ENCODE assay signal across 29 cellular contexts in genomic region chr17:72416905-72417304, GRCh38.
DNase-seq lines count a peak whose midpoint lies in the region; ATAC-seq, FAIRE-seq and TF ChIP-seq lines count a peak whose summit lies in the region.
"Had no signal": no experiment of that assay in that cellular context is flagged by ENCODE, and none has a peak within 500 bp of the region (broad histone marks: within the 10 kb centered on the region; RNA-seq: fewer than 3 reads in every experiment).

No MANE protein-coding gene starts in this region.

- peaks cover 22% of the 10 kb centered on the region for H3K9me3 ChIP-seq in HepG2 (ENCODE audit: low read length)
- no peaks in the 10 kb centered on the region for H3K9me3 ChIP-seq in right lobe of liver
- H3K9me3 ChIP-seq in RWPE2 (ENCODE audit: severe bottlenecking), result peaks cover 15% of the 10 kb centered on the region
- H3K9me3 ChIP-seq: body of pancreas had no signal

- no peak overlapping the region for H3K9ac ChIP-seq in HepG2 (ENCODE audit: insufficient read depth, low read depth, low read length)
- H3K9ac ChIP-seq: parathyroid adenoma had no signal

- TF ChIP-seq RAD21 in HepG2 (CRISPR knock-in tag; IDR thresholded peaks at IDR 0.05), result no peak

- H3K9me3 Mint-ChIP-seq in activated T-cell treated with anti-CD3 and anti-CD28 coated beads, Interleukin-2, amount 50 U/mL, for 72 hours, result peaks cover 10 to 12% of the 10 kb centered on the region in 2 donors

- no peak overlapping the region for H2AFZ ChIP-seq in HepG2 (ENCODE audit: low read length)
- H2AFZ ChIP-seq: parathyroid adenoma had no signal

- no peak for ATAC-seq in HepG2
- no peak for ATAC-seq in right lobe of liver
- no peak for ATAC-seq in RWPE2 (ENCODE audit: low read depth)
- ATAC-seq in activated T-cell treated with anti-CD3 and anti-CD28 coated beads, Interleukin-2, amount 50 U/mL, for 72 hours (replicated peaks in 1 of 2), result no peak
- ATAC-seq: body of pancreas; CD8-positive, alpha-beta T cell had no signal

- H3K4me1 ChIP-seq in HepG2 (ENCODE audit: insufficient read depth, low read length) (peaks cover 89% of the 10 kb centered on the region), right lobe of liver (no peaks in the 10 kb centered on the region), RWPE2 (ENCODE audit: insufficient read depth, poor library complexity, severe bottlenecking) (peaks cover 48% of the 10 kb centered on the region)
- H3K4me1 ChIP-seq: parathyroid adenoma, uterus had no signal

- intact Hi-C loops in HepG2 (cut with micrococcal nuclease; ENCODE audit: unreplicated experiment), result no loop called here
- intact Hi-C loops in right lobe of liver (cut with DNase I), result no loop called here
- intact Hi-C loops in cardiac septum (cut with DNase I), result no loop called here

- H3K4me3 ChIP-seq in HepG2 (replicated peaks in 1 of 3; ENCODE audit: insufficient read depth in 1 of 3, low read depth in 2 of 3, low read length in 3 of 3), result no peak overlapping the region
- no peak overlapping the region for H3K4me3 ChIP-seq in right lobe of liver
- no peak overlapping the region for H3K4me3 ChIP-seq in RWPE2 (ENCODE audit: severe bottlenecking)
- H3K4me3 ChIP-seq in epithelial cell of esophagus (ENCODE audit: low read length), result no peak overlapping the region
- H3K4me3 ChIP-seq: body of pancreas, MG63, uterus had no signal

- peaks cover 9 to 37% of the 10 kb centered on the region in 2 experiments for H3K36me3 ChIP-seq in HepG2 (replicated peaks in 1 of 2; ENCODE audit: control insufficient read depth in 1 of 2, insufficient read depth in 2 of 2, low read length in 2 of 2)
- no peaks in the 10 kb centered on the region for H3K36me3 ChIP-seq in right lobe of liver
- peaks cover 47% of the 10 kb centered on the region for H3K36me3 ChIP-seq in RWPE2 (ENCODE audit: low read depth)
- H3K36me3 ChIP-seq: uterus had no signal

- TF ChIP-seq EP300 in HepG2 (IDR thresholded peaks at IDR 0.05; ENCODE audit: low read depth in 2 of 2, low read length in 2 of 2), result no peak
- TF ChIP-seq EP300 in HepG2 (CRISPR knock-in tag; IDR thresholded peaks at IDR 0.05; ENCODE audit: borderline replicate concordance), result no peak

- no peaks in the 10 kb centered on the region for H3K27me3 ChIP-seq in HepG2 (ENCODE audit: control insufficient read depth in 1 of 2, insufficient read depth in 2 of 2, low read length in 2 of 2)
- no peaks in the 10 kb centered on the region for H3K27me3 ChIP-seq in right lobe of liver
- no peaks in the 10 kb centered on the region for H3K27me3 ChIP-seq in RWPE2 (ENCODE audit: insufficient read depth, poor library complexity, severe bottlenecking)
- H3K27me3 ChIP-seq: body of pancreas, MG63, uterus had no signal

- CTCF ChIA-PET in HepG2 (lab: Yijun Ruan, JAX; ENCODE audit: low intra/inter-chr PET ratio, low total read pairs), result no interaction called here

- no peak overlapping the region for H3K4me2 ChIP-seq in HepG2 (ENCODE audit: low read depth, low read length)

- TF ChIP-seq POLR2A in HepG2 (IDR thresholded peaks at IDR 0.05; ENCODE audit: insufficient read depth in 1 of 2, low read depth in 2 of 2, low read length in 2 of 2), result no peak
- no peak for TF ChIP-seq POLR2A in right lobe of liver (IDR thresholded peaks at IDR 0.05)

- H3K36me3 Mint-ChIP-seq in activated T-cell treated with anti-CD3 and anti-CD28 coated beads, Interleukin-2, amount 50 U/mL, for 72 hours (ENCODE audit: insufficient read depth in 2 of 2), result peaks cover 7 to 9% of the 10 kb centered on the region in 2 donors
- H3K36me3 Mint-ChIP-seq: CD8-positive, alpha-beta T cell had no signal

- no TSS peak for BruUV-seq in HepG2 (replicated peaks; lab: Mats Ljungman, UMichigan)

- H3K79me2 ChIP-seq in HepG2 (ENCODE audit: insufficient read depth, low read length), result peaks cover 57% of the 10 kb centered on the region
- H3K79me2 ChIP-seq: parathyroid adenoma had no signal

- no peak for DNase-seq in HepG2 (ENCODE audit: low spot score)
- no peak for DNase-seq in right lobe of liver
- no peak for DNase-seq in RWPE2 (ENCODE audit: low spot score)
- DNase-seq in epithelial cell of esophagus (ENCODE audit: low read depth), result peak; percentile 35
- no peak for DNase-seq in activated T-cell treated with anti-CD3 and anti-CD28 coated beads, Interleukin-2, amount 50 U/mL, for 72 hours
- DNase-seq in NCI-H69 (lab: John Stamatoyannopoulos, UW), result no peak
- no peak for DNase-seq in cerebellar nuclear complex (lab: John Stamatoyannopoulos, UW)
- DNase-seq in cardiac septum (ENCODE audit: low spot score), result no peak
- DNase-seq: activated CD4-positive, alpha-beta T cell treated with anti-CD3 and anti-CD28 coated beads, Interleukin-2, amount 50 U/mL, for 4 hours; activated naive CD4-positive, alpha-beta T cell treated with Interleukin-2 at 50 U/mL for 16 hours; body of pancreas; CD8-positive, alpha-beta T cell; DMS153; GOT3; HFFc6; immature natural killer cell; KG1; NCI-H1930; nephron progenitor cell; stimulated activated CD4-positive, alpha-beta T cell treated with anti-CD3 and anti-CD28 coated beads, Interleukin-1b, Interleukin-23, amount 100 ng/mL, for 48 hours; T-helper 1 cell; uterus had no signal

- H3K4me1 Mint-ChIP-seq in activated T-cell treated with anti-CD3 and anti-CD28 coated beads, Interleukin-2, amount 50 U/mL, for 72 hours (ENCODE audit: low read depth), result peaks cover 16% of the 10 kb centered on the region
- H3K4me1 Mint-ChIP-seq: immature natural killer cell had no signal

- POLR2A ChIA-PET in HepG2 (lab: Yijun Ruan, JAX), result interaction anchor here (0.8 to 7.5 kb wide), 4 partner anchors 15 to 296 kb away, joined by 3 to 169 read pairs (median 10); partner anchors contain the start of gene SOX9

- H3K27me3 Mint-ChIP-seq in activated T-cell treated with anti-CD3 and anti-CD28 coated beads, Interleukin-2, amount 50 U/mL, for 72 hours (ENCODE audit: low read depth), result peaks cover 13% of the 10 kb centered on the region

- H3K4me3 Mint-ChIP-seq in activated T-cell treated with anti-CD3 and anti-CD28 coated beads, Interleukin-2, amount 50 U/mL, for 72 hours, result no peak overlapping the region
- H3K4me3 Mint-ChIP-seq: CD8-positive, alpha-beta T cell; HFFc6; immature natural killer cell; memory B cell; nephron progenitor cell; stimulated activated naive CD8-positive, alpha-beta T cell treated with anti-CD3 and anti-CD28 coated beads, Interleukin-15, Interleukin-2, amounts not matched to agents 100 ng/mL and 50 ng/mL, for 24 hours had no signal

- H3K27ac ChIP-seq in HepG2 (ENCODE audit: extremely low read length, insufficient read depth, low read length), result peak overlapping the region; percentile 28
- H3K27ac ChIP-seq in right lobe of liver, result no peak overlapping the region
- H3K27ac ChIP-seq in RWPE2 (ENCODE audit: poor library complexity, severe bottlenecking), result peak overlapping the region; percentile 93
- H3K27ac ChIP-seq: body of pancreas, parathyroid adenoma, uterus had no signal

- no peak for FAIRE-seq in HepG2 (lab: Jason Lieb, UNC)
- FAIRE-seq: A204.1, GM18507, RCC 7860 had no signal

- H4K20me1 ChIP-seq in HepG2 (ENCODE audit: insufficient read depth, low read length), result no peaks in the 10 kb centered on the region

- TF ChIP-seq CTCF in HepG2 (CRISPR knock-in tag; IDR thresholded peaks at IDR 0.05), result no peak
- no peak for TF ChIP-seq CTCF in right lobe of liver (IDR thresholded peaks at IDR 0.05)
- no peak for TF ChIP-seq CTCF in RWPE2 (IDR thresholded peaks at IDR 0.05; ENCODE audit: poor library complexity, severe bottlenecking)
- TF ChIP-seq CTCF in epithelial cell of esophagus (IDR thresholded peaks at IDR 0.05; ENCODE audit: insufficient read depth, low read depth, low read length, missing control alignments), result no peak

- in situ Hi-C loops in HepG2 (cut with HindIII; ENCODE audit: extremely low pct_ligation_motif_present, low pct_unique_long_range_greater_than_20kb), result no loop called here

- H3K27ac Mint-ChIP-seq in activated T-cell treated with anti-CD3 and anti-CD28 coated beads, Interleukin-2, amount 50 U/mL, for 72 hours, result no peak overlapping the region
- H3K27ac Mint-ChIP-seq: CD8-positive, alpha-beta T cell; HFFc6; immature natural killer cell; memory B cell; nephron progenitor cell; stimulated activated naive CD8-positive, alpha-beta T cell treated with anti-CD3 and anti-CD28 coated beads, Interleukin-15, Interleukin-2, amounts not matched to agents 100 ng/mL and 50 ng/mL, for 24 hours had no signal

TF ChIP-seq in HepG2, 621 proteins besides CTCF, POLR2A, EP300 and RAD21 (continues in another document):
- TF ChIP-seq ZBTB20 (CRISPR knock-in tag; IDR thresholded peaks at IDR 0.05; ENCODE audit: borderline replicate concordance, low read depth) (no peak), JUND (CRISPR knock-in tag; IDR thresholded peaks at IDR 0.05) (no peak), GTF2F1 (IDR thresholded peaks at IDR 0.05; ENCODE audit: low read length) (no peak), POLR2AphosphoS2 (IDR thresholded peaks at IDR 0.05; ENCODE audit: low read depth, low read length) (no peak), RBM22 (optimal IDR thresholded peaks at IDR 0.05; ENCODE audit: low read length) (peak; percentile 68), IRX3 (CRISPR knock-in tag; IDR thresholded peaks at IDR 0.05; ENCODE audit: borderline replicate concordance, low read depth) (no peak), KDM1A (CRISPR knock-in tag; IDR thresholded peaks at IDR 0.05) (peak; percentile 17; the same call in 1 of the 2 replicates), KDM2A (CRISPR knock-in tag; IDR thresholded peaks at IDR 0.05; ENCODE audit: borderline replicate concordance, low read depth) (no peak), ZNF776 (CRISPR knock-in tag; IDR thresholded peaks at IDR 0.05) (no peak), TOPORS (CRISPR knock-in tag; IDR thresholded peaks at IDR 0.05) (no peak), ZBTB3 (CRISPR knock-in tag; IDR thresholded peaks at IDR 0.05; ENCODE audit: borderline replicate concordance, low read depth) (no peak), ZNF773 (CRISPR knock-in tag; IDR thresholded peaks at IDR 0.05; ENCODE audit: borderline replicate concordance) (no peak), E2F2 (CRISPR knock-in tag; IDR thresholded peaks at IDR 0.05; ENCODE audit: borderline replicate concordance) (no peak), GATAD1 (CRISPR knock-in tag; IDR thresholded peaks at IDR 0.05) (no peak), CHD4 (IDR thresholded peaks at IDR 0.05; ENCODE audit: borderline replicate concordance, low read length) (peak; percentile 58; the same call in 1 of the 2 replicates), TRIM24 (CRISPR knock-in tag; IDR thresholded peaks at IDR 0.05) (no peak)

Comparison
In these comparisons a context has a peak if more than half of its experiments do, and no peak if none do; other contexts are left out.
1. H3K27ac ChIP-seq: peak in HepG2 (single experiment) and RWPE2 (single experiment); none in right lobe of liver (0 of 3).